Comparison of ENCODE assay signal across 8 cellular contexts in the genomic region with DNA sequence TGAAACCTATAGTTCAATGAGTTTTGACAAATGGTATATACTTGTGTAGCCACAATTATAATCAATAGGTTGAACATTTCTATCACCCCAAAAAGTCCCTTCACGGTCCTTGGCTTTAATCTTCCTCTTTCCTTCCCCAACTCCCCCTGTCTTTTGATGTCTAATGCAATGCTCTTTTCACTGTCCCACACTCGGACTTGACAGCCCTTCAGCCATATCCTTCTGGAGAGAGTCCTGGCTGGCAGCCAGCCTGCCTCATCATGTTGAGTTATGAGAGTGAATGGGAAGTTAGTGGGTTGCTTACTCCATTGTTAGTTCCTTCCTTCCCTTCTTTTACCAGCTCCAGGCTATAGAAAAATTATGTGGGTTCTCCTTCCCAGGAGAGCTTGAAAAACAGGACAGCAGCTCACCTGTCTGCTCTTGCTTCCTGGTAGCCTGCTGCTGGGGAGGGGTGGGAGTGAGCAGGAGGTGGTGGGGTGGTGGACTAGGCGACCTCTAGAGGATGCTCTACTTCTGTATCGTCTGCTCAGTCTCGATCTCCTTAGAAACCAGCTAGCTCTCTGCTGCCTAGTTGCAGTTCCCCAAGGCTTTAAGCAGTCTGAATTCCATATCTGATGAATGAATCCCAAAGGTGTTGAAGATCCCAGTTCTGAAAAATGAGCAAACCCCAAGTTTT. TPM values are rescaled to one million over a fixed set of nuclear protein-coding genes. Genes with fewer than 3 reads are reported as not detected.
DNase-seq lines count a peak whose midpoint lies in the region; ATAC-seq and TF ChIP-seq lines count a peak whose summit lies in the region.
"Not testable (repeated sequence)": the region's sequence is repeated elsewhere in the genome, so short reads cannot be mapped to it uniquely, and the experiment has no call there.

No MANE protein-coding gene starts in this region.

- not testable (repeated sequence) for DNase-seq in activated CD4-positive, alpha-beta T cell treated with anti-CD3 and anti-CD28 coated beads for 36 hours; foreskin keratinocyte; lower lobe of right lung; stimulated activated naive CD8-positive, alpha-beta T cell treated with anti-CD3 and anti-CD28 coated beads, Interleukin-15, amount 100 ng/mL, for 72 hours

- not testable (repeated sequence) for H3K9me3 Mint-ChIP-seq in activated CD4-positive, alpha-beta T cell treated with anti-CD3 and anti-CD28 coated beads for 36 hours (ENCODE audit: low read depth); stimulated activated naive CD8-positive, alpha-beta T cell treated with anti-CD3 and anti-CD28 coated beads, Interleukin-15, amount 100 ng/mL, for 72 hours

- not testable (repeated sequence) for H3K4me1 Mint-ChIP-seq in activated CD4-positive, alpha-beta T cell treated with anti-CD3 and anti-CD28 coated beads for 36 hours; stimulated activated naive CD8-positive, alpha-beta T cell treated with anti-CD3 and anti-CD28 coated beads, Interleukin-15, amount 100 ng/mL, for 72 hours

- not testable (repeated sequence) for H3K27ac Mint-ChIP-seq in activated CD4-positive, alpha-beta T cell treated with anti-CD3 and anti-CD28 coated beads for 36 hours; stimulated activated naive CD8-positive, alpha-beta T cell treated with anti-CD3 and anti-CD28 coated beads, Interleukin-15, amount 100 ng/mL, for 72 hours

- H3K27ac ChIP-seq in foreskin keratinocyte, lower lobe of right lung: not testable (repeated sequence)

- not testable (repeated sequence) for TF ChIP-seq CTCF in foreskin keratinocyte (conservative IDR thresholded peaks at IDR 0.05); lower lobe of right lung (IDR thresholded peaks at IDR 0.05)

- CTCF ChIA-PET in activated CD4-positive, alpha-beta T cell treated with anti-CD3 and anti-CD28 coated beads for 36 hours (lab: Charles Lee) = not testable (repeated sequence)

- not testable (repeated sequence) for H3K27me3 ChIP-seq in foreskin keratinocyte; lower lobe of right lung (ENCODE audit: low read depth)

- H3K36me3 ChIP-seq in lower lobe of right lung = not testable (repeated sequence)

- not testable (repeated sequence) for H3K4me1 ChIP-seq in foreskin keratinocyte, lower lobe of right lung

- H3K9me3 ChIP-seq in lower lobe of right lung = not testable (repeated sequence)

- not testable (repeated sequence) for H3K4me3 Mint-ChIP-seq in activated CD4-positive, alpha-beta T cell treated with anti-CD3 and anti-CD28 coated beads for 36 hours; stimulated activated naive CD8-positive, alpha-beta T cell treated with anti-CD3 and anti-CD28 coated beads, Interleukin-15, amount 100 ng/mL, for 72 hours

- not testable (repeated sequence) for H3K27me3 Mint-ChIP-seq in activated CD4-positive, alpha-beta T cell treated with anti-CD3 and anti-CD28 coated beads for 36 hours; stimulated activated naive CD8-positive, alpha-beta T cell treated with anti-CD3 and anti-CD28 coated beads, Interleukin-15, amount 100 ng/mL, for 72 hours

- not testable (repeated sequence) for H3K4me3 ChIP-seq in lower lobe of right lung

- not testable (repeated sequence) for H3K36me3 Mint-ChIP-seq in activated CD4-positive, alpha-beta T cell treated with anti-CD3 and anti-CD28 coated beads for 36 hours (ENCODE audit: low read depth)

- intact Hi-C loops in activated CD4-positive, alpha-beta T cell treated with anti-CD3 and anti-CD28 coated beads for 36 hours (cut with DNase I, micrococcal nuclease); lower lobe of right lung (cut with DNase I): not testable (repeated sequence)

- ATAC-seq in GM18909 (IDR thresholded peaks at IDR 0.05; ENCODE audit: poor library complexity, unreplicated experiment) = peak; percentile 74
- peak; percentile 61 for ATAC-seq in GM21528 (IDR thresholded peaks at IDR 0.05; ENCODE audit: low FRiP score, unreplicated experiment)
- ATAC-seq in HG02884 (IDR thresholded peaks at IDR 0.05; ENCODE audit: unreplicated experiment) = peak; percentile 70
- peak; percentile 72 for ATAC-seq in HG03432 (IDR thresholded peaks at IDR 0.05; ENCODE audit: unreplicated experiment)
- ATAC-seq in activated CD4-positive, alpha-beta T cell treated with anti-CD3 and anti-CD28 coated beads for 36 hours = peak; percentile 51
- ATAC-seq in foreskin keratinocyte = peak; percentile 86
- ATAC-seq in lower lobe of right lung = peak; percentile 51 to 65
- ATAC-seq in stimulated activated naive CD8-positive, alpha-beta T cell treated with anti-CD3 and anti-CD28 coated beads, Interleukin-15, amount 100 ng/mL, for 72 hours = peak; percentile 62

- POLR2A ChIA-PET in activated CD4-positive, alpha-beta T cell treated with anti-CD3 and anti-CD28 coated beads for 36 hours (lab: Charles Lee) = not testable (repeated sequence)

RNA-seq across cellular contexts. Expression of gene SRGAP2, which starts 29.8 kb away (rescaled TPM):
- total RNA-seq in activated CD4-positive, alpha-beta T cell treated with anti-CD3 and anti-CD28 coated beads for 36 hours = 10 to 100 TPM; 42.1 to 69.0 TPM
- 41.8 and 48.9 TPM in 2 replicates for total RNA-seq in foreskin keratinocyte
- 11.4 and 12.1 TPM in 2 replicates for polyA plus RNA-seq in foreskin keratinocyte
- total RNA-seq in lower lobe of right lung = 70.2 TPM

RNA-seq across cellular contexts. Expression of gene FAM72A, which starts 30.5 kb away (rescaled TPM):
- total RNA-seq in activated CD4-positive, alpha-beta T cell treated with anti-CD3 and anti-CD28 coated beads for 36 hours = 10 to 100 TPM; 34.8 to 42.2 TPM
- total RNA-seq in foreskin keratinocyte (5.7 and 7.1 TPM in 2 replicates), lower lobe of right lung (5.2 TPM)
- 4.1 and 6.0 TPM in 2 replicates for polyA plus RNA-seq in foreskin keratinocyte
